ENCODE assay signal across 19 cellular contexts in genomic region chr10:21396889-21397288, GRCh38.
A peak's percentile ranks its signal among the peaks of the same experiment; 100 is the strongest.
DNase-seq lines count a peak whose midpoint lies in the region; ATAC-seq, FAIRE-seq and TF ChIP-seq lines count a peak whose summit lies in the region.
"Had no signal": no experiment of that assay in that cellular context is flagged by ENCODE, and none has a peak within 500 bp of the region (broad histone marks: within the 10 kb centered on the region; RNA-seq: fewer than 3 reads in every experiment).

No MANE protein-coding gene starts in this region.

- H3K4me2 ChIP-seq in astrocyte (ENCODE audit: low read length) (no peak overlapping the region), mesenchymal stem cell (ENCODE audit: low read length, poor library complexity, severe bottlenecking) (no peak overlapping the region)
- H3K4me2 ChIP-seq: PC-9 had no signal

- H3K23ac ChIP-seq in mesenchymal stem cell (ENCODE audit: low read length in 2 of 2) = no peak overlapping the region

- H3K4me1 ChIP-seq in HEK293 (ENCODE audit: control insufficient read depth, insufficient read depth, low read length) (peaks cover 20% of the 10 kb centered on the region), astrocyte (ENCODE audit: insufficient read depth, low read length) (peaks cover 25% of the 10 kb centered on the region), mesenchymal stem cell (ENCODE audit: control insufficient read depth, insufficient read depth, low read depth, low read length) (peaks cover 7% of the 10 kb centered on the region)

- H3K4me3 Mint-ChIP-seq in astrocyte (ENCODE audit: unreplicated experiment) = no peak overlapping the region

- no peak overlapping the region for H3K4me3 ChIP-seq in HEK293 (ENCODE audit: low read depth, low read length)
- H3K4me3 ChIP-seq in astrocyte (ENCODE audit: insufficient read depth, low read depth, low read length) = no peak overlapping the region
- no peak overlapping the region for H3K4me3 ChIP-seq in mesenchymal stem cell (ENCODE audit: insufficient read depth in 1 of 2, low read depth in 1 of 2, low read length in 2 of 2)
- H3K4me3 ChIP-seq: PC-9, SK-N-MC had no signal

- H3K18ac ChIP-seq in mesenchymal stem cell (ENCODE audit: low read depth in 1 of 2, low read length in 2 of 2) = no peak overlapping the region

- H2BK12ac ChIP-seq in mesenchymal stem cell (ENCODE audit: low read length in 2 of 2) = no peak overlapping the region

- POLR2A ChIA-PET in HEK293 (lab: Yijun Ruan, JAX) = no interaction called here

- no peaks in the 10 kb centered on the region for H4K20me1 ChIP-seq in astrocyte (ENCODE audit: insufficient read depth, low read length)

- H2BK5ac ChIP-seq in mesenchymal stem cell (ENCODE audit: low read depth, low read length, poor library complexity, severe bottlenecking) = no peak overlapping the region

- no peaks in the 10 kb centered on the region for H3K79me2 ChIP-seq in astrocyte (ENCODE audit: insufficient read depth, low read length)

- H2AFZ ChIP-seq in astrocyte (ENCODE audit: low read depth, low read length) (no peak overlapping the region), mesenchymal stem cell (ENCODE audit: low read depth, low read length) (no peak overlapping the region)
- H2AFZ ChIP-seq: PC-9 had no signal

- H3K27ac Mint-ChIP-seq in astrocyte (ENCODE audit: unreplicated experiment) = no peak overlapping the region

- WGBS in mesenchymal stem cell = 45% methylated on average over 1 of the region's 1 CpG

- no peaks in the 10 kb centered on the region for H3K9me3 Mint-ChIP-seq in astrocyte (ENCODE audit: unreplicated experiment)

- no peak overlapping the region for H3K14ac ChIP-seq in mesenchymal stem cell (ENCODE audit: low read length in 2 of 2)

- no peaks in the 10 kb centered on the region for H3K36me3 Mint-ChIP-seq in astrocyte (ENCODE audit: low read depth, unreplicated experiment)

- CTCF ChIA-PET in HEK293 (lab: Yijun Ruan, JAX) = no interaction called here

- H4K91ac ChIP-seq in mesenchymal stem cell (ENCODE audit: low read length) = no peak overlapping the region

- no peak for FAIRE-seq in astrocyte (lab: Jason Lieb, UNC)
- FAIRE-seq: H1, HepG2 had no signal

- no peak overlapping the region for H2BK15ac ChIP-seq in mesenchymal stem cell (ENCODE audit: low read depth, poor library complexity, severe bottlenecking)

- no peaks in the 10 kb centered on the region for H3K27me3 Mint-ChIP-seq in astrocyte (ENCODE audit: low read depth, unreplicated experiment)

- H3K27ac ChIP-seq in HEK293 (ENCODE audit: extremely low read depth, low read depth, low read length) (no peak overlapping the region), astrocyte (ENCODE audit: low read depth, low read length) (no peak overlapping the region), mesenchymal stem cell (ENCODE audit: low read length, poor library complexity, severe bottlenecking) (no peak overlapping the region)
- H3K27ac ChIP-seq: C4-2B, PC-9, SK-N-MC had no signal

- H2AK5ac ChIP-seq in mesenchymal stem cell (ENCODE audit: low read length, severe bottlenecking) = no peak overlapping the region

- H3K9me3 ChIP-seq in HEK293 (ENCODE audit: control insufficient read depth, insufficient read depth, low read depth, low read length) = peaks cover 2% of the 10 kb centered on the region; the same call in 1 of the 2 replicates
- no peaks in the 10 kb centered on the region for H3K9me3 ChIP-seq in astrocyte (ENCODE audit: insufficient read depth, low read depth, low read length)
- no peaks in the 10 kb centered on the region for H3K9me3 ChIP-seq in mesenchymal stem cell (ENCODE audit: control insufficient read depth, low read length)

- no peak overlapping the region for H2BK120ac ChIP-seq in mesenchymal stem cell (ENCODE audit: low read depth, low read length)

- H4K8ac ChIP-seq in mesenchymal stem cell (ENCODE audit: low read length) = no peak overlapping the region

- no peak for ATAC-seq in left lobe of liver
- ATAC-seq: HepG2 had no signal

- DNase-seq in astrocyte (ENCODE audit: low read depth) = peak; percentile 38
- DNase-seq in mesenchymal stem cell = peak; percentile 17
- no peak for DNase-seq in dedifferentiated amniotic fluid mesenchymal stem cell (ENCODE audit: extremely low spot score)
- no peak for DNase-seq in NCI-H345 treated with DMSO at 0.1 percent for 48 hours (lab: John Stamatoyannopoulos, UW; ENCODE audit: unreplicated experiment)
- no peak for DNase-seq in NCI-H2081 treated with DMSO at 0.1 percent for 48 hours (lab: John Stamatoyannopoulos, UW)
- DNase-seq in left lobe of liver (ENCODE audit: low spot score) = no peak
- DNase-seq: AML-193, DMS79 treated with DMSO at 0.1 percent for 48 hours, KG1, MV-4-11, NCI-H1694 treated with DMSO at 0.1 percent for 48 hours, NCI-H2227 treated with DMSO at 0.1 percent for 48 hours, NCI-H526, PC-9 had no signal

- no peaks in the 10 kb centered on the region for H3K79me1 ChIP-seq in mesenchymal stem cell (replicated peaks; ENCODE audit: low read length, poor library complexity, severe bottlenecking)

- H3K4ac ChIP-seq in mesenchymal stem cell (ENCODE audit: low read depth in 1 of 2, low read length in 2 of 2) = no peak overlapping the region

- H3K36me3 ChIP-seq in HEK293 (ENCODE audit: control insufficient read depth in 2 of 2, insufficient read depth in 1 of 2, low read length in 2 of 2) (no peaks in the 10 kb centered on the region), astrocyte (ENCODE audit: insufficient read depth, low read length) (no peaks in the 10 kb centered on the region), mesenchymal stem cell (ENCODE audit: control insufficient read depth in 1 of 2, insufficient read depth in 2 of 2, low read depth in 1 of 2, low read length in 2 of 2) (no peaks in the 10 kb centered on the region)

- H3K27me3 ChIP-seq in astrocyte (ENCODE audit: insufficient read depth, low read length) = no peaks in the 10 kb centered on the region
- no peaks in the 10 kb centered on the region for H3K27me3 ChIP-seq in mesenchymal stem cell (ENCODE audit: control insufficient read depth in 1 of 2, insufficient read depth in 1 of 2, low read length in 2 of 2)

- TF ChIP-seq CTCF in HEK293 (tag by site-specific recombination; IDR thresholded peaks at IDR 0.05) (no peak), astrocyte (IDR thresholded peaks at IDR 0.05; ENCODE audit: insufficient read depth, low read depth, low read length) (no peak)

- peaks cover 18% of the 10 kb centered on the region for H3K4me1 Mint-ChIP-seq in astrocyte (ENCODE audit: low read depth, unreplicated experiment)

- no peak overlapping the region for H3K9ac ChIP-seq in astrocyte (ENCODE audit: low read length)
- H3K9ac ChIP-seq in mesenchymal stem cell (ENCODE audit: low read length) = no peak overlapping the region

TF ChIP-seq in HEK293, 187 proteins besides CTCF, POLR2A, EP300 and RAD21 (continues in another document):
- TF ChIP-seq HOXD13 (CRISPR knock-in tag; IDR thresholded peaks at IDR 0.05; ENCODE audit: borderline replicate concordance) (no peak), ZFP3 (tag by site-specific recombination; IDR thresholded peaks at IDR 0.05; ENCODE audit: low read depth) (no peak), GLIS2 (tag by site-specific recombination; IDR thresholded peaks at IDR 0.05) (no peak), WT1 (tag by site-specific recombination; IDR thresholded peaks at IDR 0.05) (peak; percentile 30; the same call in 1 of the 2 replicates), ZNF311 (tag by site-specific recombination; IDR thresholded peaks at IDR 0.05; ENCODE audit: borderline replicate concordance) (no peak), ZNF548 (tag by site-specific recombination; IDR thresholded peaks at IDR 0.05) (no peak), ZNF341 (tag by site-specific recombination; IDR thresholded peaks at IDR 0.05; ENCODE audit: low read depth) (0 out of 2 replicates have a peak, but pooled peaks have one; percentile 20), ZNF626 (tag by site-specific recombination; IDR thresholded peaks at IDR 0.05) (no peak), PRDM10 (tag by site-specific recombination; IDR thresholded peaks at IDR 0.05) (peak; percentile 76)

Comparison
In these comparisons a context has a peak if more than half of its experiments do, and no peak if none do; other contexts are left out.
1. DNase-seq: peak in astrocyte (single experiment) and mesenchymal stem cell (single experiment); none in dedifferentiated amniotic fluid mesenchymal stem cell (single experiment), NCI-H345 treated with DMSO at 0.1 percent for 48 hours (single experiment), NCI-H2081 treated with DMSO at 0.1 percent for 48 hours (single experiment) and left lobe of liver (single experiment).